ENCODE assay signal across 14 cellular contexts in genomic region chr1:151830055-151830454, GRCh38. TPM values are rescaled to one million over a fixed set of nuclear protein-coding genes. Genes with fewer than 3 reads are reported as not detected.
A peak's percentile ranks its signal among the peaks of the same experiment; 100 is the strongest.
DNase-seq lines count a peak whose midpoint lies in the region; ATAC-seq and TF ChIP-seq lines count a peak whose summit lies in the region.
"Had no signal": no experiment of that assay in that cellular context is flagged by ENCODE, and none has a peak within 500 bp of the region (broad histone marks: within the 10 kb centered on the region; RNA-seq: fewer than 3 reads in every experiment).

No MANE protein-coding gene starts in this region.

- H3K4me3 Mint-ChIP-seq in activated CD4-positive, alpha-beta T cell treated with anti-CD3 and anti-CD28 coated beads, Interleukin-2, amount 10 ng/mL, durations not matched to agents 7 days and 5 days, result no peak overlapping the region
- peak overlapping the region; percentile 78 to 89 for H3K4me3 Mint-ChIP-seq in effector memory CD8-positive, alpha-beta T cell

- intact Hi-C loops in psoas muscle (cut with DNase I), result loop anchor here in 1 of 2 donors (10.0 kb wide), 3 partner anchors 65 to 365 kb away; partner anchors contain the start of gene MRPL9

- no peaks in the 10 kb centered on the region for H3K9me3 Mint-ChIP-seq in activated CD4-positive, alpha-beta T cell treated with anti-CD3 and anti-CD28 coated beads, Interleukin-2, amount 10 ng/mL, durations not matched to agents 7 days and 5 days
- no peaks in the 10 kb centered on the region for H3K9me3 Mint-ChIP-seq in effector memory CD8-positive, alpha-beta T cell

- peak overlapping the region; percentile 81 for H3K27ac Mint-ChIP-seq in activated CD4-positive, alpha-beta T cell treated with anti-CD3 and anti-CD28 coated beads, Interleukin-2, amount 10 ng/mL, durations not matched to agents 7 days and 5 days
- H3K27ac Mint-ChIP-seq in effector memory CD8-positive, alpha-beta T cell, result peak overlapping the region; percentile 84 to 91

- DNase-seq in activated CD4-positive, alpha-beta T cell treated with anti-CD3 and anti-CD28 coated beads, Interleukin-2, amount 10 ng/mL, durations not matched to agents 7 days and 5 days, result no peak
- no peak for DNase-seq in activated CD4-positive, alpha-beta T cell treated with anti-CD3 and anti-CD28 coated beads for 4 hours
- no peak for DNase-seq in effector memory CD8-positive, alpha-beta T cell
- DNase-seq in psoas muscle, result peak in 1 of 2 donors; percentile 48
- no peak for DNase-seq in effector CD4-positive, alpha-beta T cell
- DNase-seq: COR-L47, SJCRH30 had no signal

- H3K4me3 ChIP-seq in psoas muscle, result peak overlapping the region; percentile 74
- H3K4me3 ChIP-seq: A549, SJCRH30 had no signal

- CTCF ChIA-PET in activated CD4-positive, alpha-beta T cell treated with anti-CD3 and anti-CD28 coated beads, Interleukin-2, amount 10 ng/mL, durations not matched to agents 7 days and 5 days (lab: Charles Lee), result interaction anchor here (0.7 to 2.1 kb wide), 8 partner anchors 8 to 67 kb away, joined by 3 to 10 read pairs (median 3); partner anchors contain the start of gene MRPL9

- peaks cover 78% of the 10 kb centered on the region for H3K4me1 Mint-ChIP-seq in activated CD4-positive, alpha-beta T cell treated with anti-CD3 and anti-CD28 coated beads, Interleukin-2, amount 10 ng/mL, durations not matched to agents 7 days and 5 days
- H3K4me1 Mint-ChIP-seq in effector memory CD8-positive, alpha-beta T cell (ENCODE audit: low read depth in 2 of 2), result peaks cover 46 to 77% of the 10 kb centered on the region in 2 donors

- no peaks in the 10 kb centered on the region for H3K36me3 Mint-ChIP-seq in activated CD4-positive, alpha-beta T cell treated with anti-CD3 and anti-CD28 coated beads, Interleukin-2, amount 10 ng/mL, durations not matched to agents 7 days and 5 days (ENCODE audit: low read depth)
- peaks cover 30% of the 10 kb centered on the region for H3K36me3 Mint-ChIP-seq in effector memory CD8-positive, alpha-beta T cell (ENCODE audit: insufficient read depth)

- ATAC-seq in effector memory CD8-positive, alpha-beta T cell (replicated peaks), result no peak
- ATAC-seq in psoas muscle, result no peak
- ATAC-seq in GM18867 (IDR thresholded peaks at IDR 0.05; ENCODE audit: unreplicated experiment), result no peak
- ATAC-seq in HG02981 (IDR thresholded peaks at IDR 0.05; ENCODE audit: unreplicated experiment), result no peak

- peaks cover 50% of the 10 kb centered on the region for H3K4me1 ChIP-seq in psoas muscle

- H3K36me3 ChIP-seq in KOPT-K1 (ENCODE audit: insufficient read depth, low read length), result no peaks in the 10 kb centered on the region
- no peaks in the 10 kb centered on the region for H3K36me3 ChIP-seq in psoas muscle (ENCODE audit: insufficient read depth in 1 of 2, low read depth in 1 of 2)
- H3K36me3 ChIP-seq: SJCRH30 had no signal

- no peaks in the 10 kb centered on the region for H3K27me3 ChIP-seq in psoas muscle (ENCODE audit: insufficient read depth in 3 of 3, low read length in 2 of 3)
- H3K27me3 ChIP-seq: SJCRH30 had no signal

- H3K27me3 Mint-ChIP-seq in activated CD4-positive, alpha-beta T cell treated with anti-CD3 and anti-CD28 coated beads, Interleukin-2, amount 10 ng/mL, durations not matched to agents 7 days and 5 days, result no peaks in the 10 kb centered on the region
- no peaks in the 10 kb centered on the region for H3K27me3 Mint-ChIP-seq in effector memory CD8-positive, alpha-beta T cell

- WGBS in psoas muscle, 3 donors, result 37 to 52% (median 40%) methylated on average over 6 of the region's 6 CpGs

- POLR2A ChIA-PET in activated CD4-positive, alpha-beta T cell treated with anti-CD3 and anti-CD28 coated beads, Interleukin-2, amount 10 ng/mL, durations not matched to agents 7 days and 5 days (lab: Charles Lee), result interaction anchor here (1.1 kb wide), 1 partner anchor 40 kb away, joined by 5 read pairs; the partner anchor contains the start of gene TDRKH

- TF ChIP-seq CTCF in psoas muscle (IDR thresholded peaks at IDR 0.05), result no peak

- no peaks in the 10 kb centered on the region for H3K9me3 ChIP-seq in KOPT-K1 (ENCODE audit: insufficient read depth, low read length, poor library complexity, severe bottlenecking)
- H3K9me3 ChIP-seq in psoas muscle, result no peaks in the 10 kb centered on the region
- H3K9me3 ChIP-seq: A549, SJCRH30 had no signal

- H3K27ac ChIP-seq in KOPT-K1 (ENCODE audit: low read depth, low read length, poor library complexity, severe bottlenecking), result peak overlapping the region; percentile 70
- peak overlapping the region; percentile 96 for H3K27ac ChIP-seq in psoas muscle
- H3K27ac ChIP-seq: SJCRH30 had no signal

RNA-seq across cellular contexts. Expression of gene RORC, which starts 1.5 kb away (rescaled TPM):
- total RNA-seq in activated CD4-positive, alpha-beta T cell treated with anti-CD3 and anti-CD28 coated beads, Interleukin-2, amount 10 ng/mL, durations not matched to agents 7 days and 5 days, result 1 to 10 TPM; 7.3 to 7.5 TPM
- 100 to 1,000 TPM in 1 of 4 donors, 10 to 100 TPM in 3; 35.0 to 109 (median 67.7) TPM for total RNA-seq in psoas muscle
- polyA plus RNA-seq in psoas muscle, result 10 to 100 TPM in 2 of 3 donors, 1 to 10 TPM in 1; 3.5 to 89.2 (median 62.9) TPM
- total RNA-seq: dermis microvascular lymphatic vessel endothelial cell, posterior vena cava, SJCRH30 had no signal

RNA-seq across cellular contexts. Expression of gene C2CD4D, which starts 9.6 kb away (rescaled TPM):
- total RNA-seq in activated CD4-positive, alpha-beta T cell treated with anti-CD3 and anti-CD28 coated beads, Interleukin-2, amount 10 ng/mL, durations not matched to agents 7 days and 5 days, result 1 to 10 TPM in 1 of 2 experiments, under 1 TPM in 1; 0.89 to 1.1 TPM
- total RNA-seq in psoas muscle, result under 1 TPM in 1 of 4 donors, not detected in 3; 0.47 TPM
- polyA plus RNA-seq in psoas muscle, result not detected
- total RNA-seq: posterior vena cava, SJCRH30, temporal lobe had no signal
- polyA plus RNA-seq: A549 had no signal

RNA-seq across cellular contexts. Expression of gene THEM5, which starts 23.5 kb away (rescaled TPM):
- total RNA-seq in activated CD4-positive, alpha-beta T cell treated with anti-CD3 and anti-CD28 coated beads, Interleukin-2, amount 10 ng/mL, durations not matched to agents 7 days and 5 days, result not detected
- not detected for total RNA-seq in psoas muscle
- polyA plus RNA-seq in psoas muscle, result not detected
- total RNA-seq: dermis microvascular lymphatic vessel endothelial cell, posterior vena cava, temporal lobe had no signal
- polyA plus RNA-seq: A549 had no signal

RNA-seq across cellular contexts. Expression of gene LINGO4, which starts 24.8 kb away (rescaled TPM):
- under 1 TPM; 0.35 to 0.50 TPM for total RNA-seq in activated CD4-positive, alpha-beta T cell treated with anti-CD3 and anti-CD28 coated beads, Interleukin-2, amount 10 ng/mL, durations not matched to agents 7 days and 5 days
- 10 to 100 TPM in 1 of 4 donors, 1 to 10 TPM in 3; 3.6 to 18.2 (median 6.9) TPM for total RNA-seq in psoas muscle
- 1 to 10 TPM in 2 of 3 donors, under 1 TPM in 1; 0.36 to 4.6 (median 3.6) TPM for polyA plus RNA-seq in psoas muscle
- total RNA-seq: dermis microvascular lymphatic vessel endothelial cell, posterior vena cava, SJCRH30, temporal lobe had no signal
- polyA plus RNA-seq: A549 had no signal

RNA-seq across cellular contexts. Expression of gene TDRKH, which starts 39.8 kb away (rescaled TPM):
- 10 to 100 TPM; 14.6 to 17.3 TPM for total RNA-seq in activated CD4-positive, alpha-beta T cell treated with anti-CD3 and anti-CD28 coated beads, Interleukin-2, amount 10 ng/mL, durations not matched to agents 7 days and 5 days
- total RNA-seq in psoas muscle, result 10 to 100 TPM in 1 of 4 donors, 1 to 10 TPM in 3; 4.1 to 12.1 (median 5.8) TPM
- 1 to 10 TPM; 2.4 to 8.1 (median 3.6) TPM for polyA plus RNA-seq in psoas muscle

Comparison
In these comparisons a context has a peak if more than half of its experiments do, and no peak if none do; other contexts are left out.
1. RNA of gene RORC, which starts 1.5 kb away (total RNA-seq): 35.0 to 109 TPM in psoas muscle; 7.3 to 7.5 TPM in activated CD4-positive, alpha-beta T cell treated with anti-CD3 and anti-CD28 coated beads, Interleukin-2, amount 10 ng/mL, durations not matched to agents 7 days and 5 days; every median in the first group is over 4 times any median in the second.